In the genomic region with DNA sequence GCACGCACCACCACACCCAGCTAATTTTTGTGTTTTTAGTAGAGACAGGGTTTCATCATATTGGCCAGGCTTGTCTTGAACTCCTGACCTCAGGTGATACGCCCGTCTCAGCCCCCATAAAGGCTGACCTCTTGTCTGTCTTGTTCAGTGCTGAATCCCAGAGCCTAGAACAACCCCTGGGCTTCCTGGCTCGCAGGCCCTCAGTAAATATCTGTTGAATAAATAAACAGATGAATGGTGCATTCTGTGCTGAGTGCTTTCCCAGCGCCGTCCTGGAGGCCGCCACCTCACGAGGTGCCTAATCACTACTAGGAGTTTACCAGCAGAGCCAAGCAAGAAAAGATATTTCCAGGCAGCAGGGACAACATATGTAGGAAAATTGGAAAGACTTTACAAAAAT, we compare ENCODE assay signal across 17 cellular contexts.
"Had no signal": no experiment of that assay in that cellular context is flagged by ENCODE, and none has a peak within 500 bp of the region (broad histone marks: within the 10 kb centered on the region; RNA-seq: fewer than 3 reads in every experiment).

No MANE protein-coding gene starts in this region.

- H3K27ac Mint-ChIP-seq: activated naive CD4-positive, alpha-beta T cell treated with anti-CD3 and anti-CD28 coated beads, Interleukin-2, amount 10 ng/mL, durations not matched to agents 7 days and 5 days; naive thymus-derived CD4-positive, alpha-beta T cell; T-cell had no signal

- ATAC-seq: effector memory CD8-positive, alpha-beta T cell; heart right ventricle; left cardiac atrium; mucosa of descending colon; naive thymus-derived CD4-positive, alpha-beta T cell; pancreas; T-cell had no signal

- H3K4me1 Mint-ChIP-seq: activated naive CD4-positive, alpha-beta T cell treated with anti-CD3 and anti-CD28 coated beads, Interleukin-2, amount 10 ng/mL, durations not matched to agents 7 days and 5 days; naive thymus-derived CD4-positive, alpha-beta T cell; T-cell had no signal

- H3K36me3 Mint-ChIP-seq: activated naive CD4-positive, alpha-beta T cell treated with anti-CD3 and anti-CD28 coated beads, Interleukin-2, amount 10 ng/mL, durations not matched to agents 7 days and 5 days; naive thymus-derived CD4-positive, alpha-beta T cell had no signal

- H3K27ac ChIP-seq: epithelial cell of prostate, heart right ventricle, pancreas, upper lobe of left lung had no signal

- H3K36me3 ChIP-seq: heart right ventricle, pancreas, upper lobe of left lung had no signal

- DNase-seq: activated CD4-positive, CD25-positive, alpha-beta regulatory T cell treated with anti-CD3 and anti-CD28 coated beads, Interleukin-2, amount 50 U/mL, for 72 hours; activated naive CD4-positive, alpha-beta T cell treated with anti-CD3 and anti-CD28 coated beads, Interleukin-2, amount 10 ng/mL, durations not matched to agents 7 days and 5 days; activated T-cell treated with anti-CD3 and anti-CD28 coated beads for 4 hours; dermis blood vessel endothelial cell; effector memory CD8-positive, alpha-beta T cell; heart right ventricle; left cardiac atrium; mucosa of descending colon; naive thymus-derived CD4-positive, alpha-beta T cell; pancreas; stimulated activated CD4-positive, alpha-beta T cell treated with anti-CD3 and anti-CD28 coated beads, Interleukin-4, amount 100 ng/mL, for 1 hour; stimulated activated naive CD4-positive, alpha-beta T cell treated with Interleukin-2 at 50 U/mL for 16 hours; T-cell; T-helper 9 cell had no signal

- H3K9me3 Mint-ChIP-seq: activated naive CD4-positive, alpha-beta T cell treated with anti-CD3 and anti-CD28 coated beads, Interleukin-2, amount 10 ng/mL, durations not matched to agents 7 days and 5 days; effector memory CD8-positive, alpha-beta T cell; T-cell had no signal

- H3K27me3 Mint-ChIP-seq: activated naive CD4-positive, alpha-beta T cell treated with anti-CD3 and anti-CD28 coated beads, Interleukin-2, amount 10 ng/mL, durations not matched to agents 7 days and 5 days; effector memory CD8-positive, alpha-beta T cell; T-cell had no signal

- H3K9me3 ChIP-seq: heart right ventricle, mucosa of descending colon, pancreas, upper lobe of left lung had no signal

- H3K4me3 ChIP-seq: heart right ventricle, lung, mucosa of descending colon, pancreas, upper lobe of left lung had no signal

- H3K4me3 Mint-ChIP-seq: activated naive CD4-positive, alpha-beta T cell treated with anti-CD3 and anti-CD28 coated beads, Interleukin-2, amount 10 ng/mL, durations not matched to agents 7 days and 5 days; effector memory CD8-positive, alpha-beta T cell; naive thymus-derived CD4-positive, alpha-beta T cell; T-cell had no signal

- H3K27me3 ChIP-seq: heart right ventricle, pancreas, upper lobe of left lung had no signal
